1 cellular context compared by ENCODE assay signal in genomic region chr1:26049531-26050254, GRCh38.
TF ChIP-seq lines count a peak whose summit lies in the region.

No MANE protein-coding gene starts in this region.

TF ChIP-seq in HepG2, 621 proteins besides CTCF, POLR2A, EP300 and RAD21:
- TF ChIP-seq MEF2D (CRISPR knock-in tag; IDR thresholded peaks at IDR 0.05) = no peak
- no peak for TF ChIP-seq ZNF577 (CRISPR knock-in tag; IDR thresholded peaks at IDR 0.05; ENCODE audit: borderline replicate concordance, low read depth)
- TF ChIP-seq ZKSCAN1 (IDR thresholded peaks at IDR 0.05; ENCODE audit: low read length) = no peak
- no peak for TF ChIP-seq ZNF883 (CRISPR knock-in tag; IDR thresholded peaks at IDR 0.05; ENCODE audit: not compliant biosample characterization)
- no peak for TF ChIP-seq TEAD3 (CRISPR knock-in tag; optimal IDR thresholded peaks at IDR 0.05; ENCODE audit: borderline replicate concordance)
- no peak for TF ChIP-seq AHDC1 (CRISPR knock-in tag; IDR thresholded peaks at IDR 0.05; ENCODE audit: borderline replicate concordance)
- no peak for TF ChIP-seq ARID4A (CRISPR knock-in tag; IDR thresholded peaks at IDR 0.05; ENCODE audit: borderline replicate concordance)
- TF ChIP-seq FOXA1 (IDR thresholded peaks at IDR 0.05) = no peak
- TF ChIP-seq FOXA1 (CRISPR knock-in tag; IDR thresholded peaks at IDR 0.05) = no peak
- TF ChIP-seq CC2D1A (CRISPR knock-in tag; IDR thresholded peaks at IDR 0.05) = no peak
- no peak for TF ChIP-seq ERF (CRISPR knock-in tag; IDR thresholded peaks at IDR 0.05)
- no peak for TF ChIP-seq ZNF280D (CRISPR knock-in tag; IDR thresholded peaks at IDR 0.05)
- TF ChIP-seq KDM2A (CRISPR knock-in tag; IDR thresholded peaks at IDR 0.05; ENCODE audit: borderline replicate concordance, low read depth) = no peak
- no peak for TF ChIP-seq PBX3 (CRISPR knock-in tag; IDR thresholded peaks at IDR 0.05; ENCODE audit: borderline replicate concordance)
- TF ChIP-seq MBNL3 (CRISPR knock-in tag; conservative IDR thresholded peaks at IDR 0.05) = no peak
